22 cellular contexts compared by ENCODE assay signal in the genomic region with DNA sequence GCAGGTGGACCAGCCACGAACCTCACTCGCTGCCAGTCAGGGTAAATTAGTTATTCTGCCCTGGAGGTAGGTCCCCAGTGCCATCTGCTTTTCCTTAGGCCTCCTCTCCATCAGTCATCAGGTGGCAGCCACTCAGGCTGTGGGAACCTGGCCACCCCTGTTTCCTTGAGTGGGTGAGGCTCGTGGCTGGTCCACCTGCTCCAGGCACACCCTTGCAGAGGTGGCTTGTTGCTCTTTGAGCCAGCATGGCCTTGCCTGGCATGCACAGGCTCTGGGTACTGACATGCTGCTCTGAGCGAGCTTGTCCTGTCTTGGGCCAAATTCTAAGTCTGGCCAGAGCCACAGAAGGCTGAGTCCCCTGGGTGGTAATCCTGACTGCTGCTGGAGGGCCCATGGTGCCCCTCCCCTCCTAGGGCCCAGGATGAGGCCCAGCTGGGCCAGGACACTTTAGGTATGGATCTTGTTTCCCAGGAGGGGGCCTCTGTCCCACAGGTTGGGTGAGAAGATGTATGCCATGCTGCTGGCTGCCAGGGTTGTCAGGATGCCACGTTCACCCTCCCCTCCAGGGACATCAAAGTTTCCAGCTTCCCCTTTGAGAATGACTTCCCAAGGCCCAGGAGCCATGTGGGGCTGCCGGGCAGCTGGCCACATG. TPM values are rescaled to one million over a fixed set of nuclear protein-coding genes. Genes with fewer than 3 reads are reported as not detected.
DNase-seq lines count a peak whose midpoint lies in the region; ATAC-seq and TF ChIP-seq lines count a peak whose summit lies in the region.
"Had no signal": no experiment of that assay in that cellular context is flagged by ENCODE, and none has a peak within 500 bp of the region (broad histone marks: within the 10 kb centered on the region; RNA-seq: fewer than 3 reads in every experiment).

No MANE protein-coding gene starts in this region.

- H3K4me2 ChIP-seq in PC-9: no peak overlapping the region
- H3K4me2 ChIP-seq: A549; BLaER1 treated with 17β-estradiol and CSF1 and Interleukin-3, amounts not matched to agents 10 nM and 100 nM had no signal

- H3K9me3 ChIP-seq in right cardiac atrium (ENCODE audit: control insufficient read depth, low read length) (no peaks in the 10 kb centered on the region), spleen (no peaks in the 10 kb centered on the region), PC-9 (ENCODE audit: insufficient read depth, low read depth) (no peaks in the 10 kb centered on the region)
- H3K9me3 ChIP-seq: A549; BE2C; BLaER1 treated with 17β-estradiol and CSF1 and Interleukin-3, amounts not matched to agents 10 nM and 100 nM had no signal

- DNase-seq in Right ventricle myocardium inferior (ENCODE audit: missing footprints): peak; percentile 61
- no peak for DNase-seq in right cardiac atrium
- peak; percentile 78 for DNase-seq in mesenteric fat pad (ENCODE audit: low spot score)
- DNase-seq in spleen: peak; percentile 31
- DNase-seq in PC-9: no peak
- no peak for DNase-seq in stimulated activated naive CD4-positive, alpha-beta T cell treated with Interleukin-2 at 50 U/mL for 16 hours (lab: John Stamatoyannopoulos, UW)
- DNase-seq: 8988T; ACHN; AML-193; BE2C; Calu3; CD4-positive, alpha-beta memory T cell; COR-L47; DMS53; DMS79 treated with DMSO at 0.1 percent for 48 hours; GF-D8; GOT3; H7; HCEC 1CT had no signal

- no peaks in the 10 kb centered on the region for H3K4me1 ChIP-seq in right cardiac atrium (ENCODE audit: control insufficient read depth, insufficient read depth, low read length)
- no peaks in the 10 kb centered on the region for H3K4me1 ChIP-seq in spleen
- no peaks in the 10 kb centered on the region for H3K4me1 ChIP-seq in PC-9 (replicated peaks; ENCODE audit: insufficient read depth)
- H3K4me1 ChIP-seq: A549; BE2C; BLaER1 treated with 17β-estradiol and CSF1 and Interleukin-3, amounts not matched to agents 10 nM and 100 nM had no signal

- TF ChIP-seq POLR2A in spleen (IDR thresholded peaks at IDR 0.05): no peak

- POLR2A ChIA-PET in PC-9 (lab: Charles Lee; ENCODE audit: unreplicated experiment): no interaction called here

- no TSS peak for BruUV-seq in PC-9 (replicated peaks; lab: Mats Ljungman, UMichigan)

- TF ChIP-seq CTCF in spleen (IDR thresholded peaks at IDR 0.05 in 8 of 11, conservative IDR thresholded peaks at IDR 0.05 in 3 of 11): no peak
- TF ChIP-seq CTCF in PC-9 (conservative IDR thresholded peaks at IDR 0.05): no peak

- H3K27me3 ChIP-seq in right cardiac atrium (ENCODE audit: control insufficient read depth, insufficient read depth) (no peaks in the 10 kb centered on the region), spleen (replicated peaks in 1 of 7) (no peaks in the 10 kb centered on the region), PC-9 (ENCODE audit: insufficient read depth, low read depth) (no peaks in the 10 kb centered on the region; the same call in 1 of the 2 replicates)
- H3K27me3 ChIP-seq: BE2C; BLaER1 treated with 17β-estradiol and CSF1 and Interleukin-3, amounts not matched to agents 10 nM and 100 nM had no signal

- no peaks in the 10 kb centered on the region for H3K36me3 ChIP-seq in spleen
- H3K36me3 ChIP-seq in PC-9 (ENCODE audit: low read depth): no peaks in the 10 kb centered on the region
- H3K36me3 ChIP-seq: BE2C; BLaER1 treated with 17β-estradiol and CSF1 and Interleukin-3, amounts not matched to agents 10 nM and 100 nM had no signal

- CTCF ChIA-PET in PC-9 (lab: Charles Lee): no interaction called here

- intact Hi-C loops in Right ventricle myocardium inferior (cut with DNase I) (no loop called here), right cardiac atrium (cut with DNase I) (no loop called here), spleen (cut with DNase I; ENCODE audit: low total_unique reads) (no loop called here), PC-9 (cut with micrococcal nuclease; ENCODE audit: unreplicated experiment) (no loop called here)

- H3K27ac ChIP-seq in right cardiac atrium (ENCODE audit: low read length): no peak overlapping the region
- H3K27ac ChIP-seq in spleen: no peak overlapping the region
- no peak overlapping the region for H3K27ac ChIP-seq in PC-9
- H3K27ac ChIP-seq: A549; BLaER1 treated with 17β-estradiol and CSF1 and Interleukin-3, amounts not matched to agents 10 nM and 100 nM had no signal

- H4K20me1 ChIP-seq in PC-9 (ENCODE audit: insufficient read depth): no peaks in the 10 kb centered on the region
- H4K20me1 ChIP-seq: BLaER1 treated with 17β-estradiol and CSF1 and Interleukin-3, amounts not matched to agents 10 nM and 100 nM had no signal

- no peaks in the 10 kb centered on the region for H3K9me2 ChIP-seq in PC-9 (ENCODE audit: insufficient read depth)

- no peaks in the 10 kb centered on the region for H3F3A ChIP-seq in PC-9 (ENCODE audit: insufficient read depth, low read depth)

- H3K4me3 ChIP-seq in right cardiac atrium (ENCODE audit: low read length) (no peak overlapping the region), spleen (no peak overlapping the region), PC-9 (no peak overlapping the region)
- H3K4me3 ChIP-seq: A549; BLaER1 treated with 17β-estradiol and CSF1 and Interleukin-3, amounts not matched to agents 10 nM and 100 nM had no signal

- ATAC-seq in Right ventricle myocardium inferior (no peak), right cardiac atrium (no peak)
- ATAC-seq: A549 had no signal

- WGBS in right cardiac atrium: 83% methylated on average over 6 of the region's 6 CpGs
- 82 to 86% (median 84%) methylated on average over 6 of the region's 6 CpGs; no CpG with 5 or more reads in 1 of the 5 donors for WGBS in spleen, 5 donors

- no peak overlapping the region for H2AFZ ChIP-seq in PC-9

- no peaks in the 10 kb centered on the region for H3K79me2 ChIP-seq in PC-9 (ENCODE audit: low read depth)

RNA-seq across cellular contexts. Expression of a gene that starts 17.0 kb away (rescaled TPM):
- 4.3 TPM for total RNA-seq in Right ventricle myocardium inferior
- 1 to 10 TPM; 6.9 to 8.2 (median 7.2) TPM for total RNA-seq in right cardiac atrium
- polyA plus RNA-seq in right cardiac atrium: 1.5 TPM
- 6.9 TPM for total RNA-seq in mesenteric fat pad
- 10 to 100 TPM; 13.8 to 28.4 (median 15.6) TPM for total RNA-seq in spleen
- 1 to 10 TPM; 1.1 to 1.5 (median 1.1) TPM for polyA plus RNA-seq in spleen
- total RNA-seq in PC-9 (2021): 8.4 and 10.8 TPM in 2 replicates

RNA-seq across cellular contexts. Expression of a gene that starts 52.5 kb away (rescaled TPM):
- 3.0 TPM for total RNA-seq in Right ventricle myocardium inferior
- total RNA-seq in right cardiac atrium: 1 to 10 TPM; 2.5 to 3.2 (median 2.9) TPM
- 1.1 TPM for polyA plus RNA-seq in right cardiac atrium
- total RNA-seq in mesenteric fat pad: 9.8 TPM
- 10 to 100 TPM; 60.4 to 99.1 (median 72.6) TPM for total RNA-seq in spleen
- 10 to 100 TPM; 30.7 to 54.5 (median 37.6) TPM for polyA plus RNA-seq in spleen
- total RNA-seq in PC-9 (2021): 84.9 and 89.0 TPM in 2 replicates
- total RNA-seq: G401 had no signal

Comparison
In these comparisons a context has a peak if more than half of its experiments do, and no peak if none do; other contexts are left out.
1. DNase-seq: peak in Right ventricle myocardium inferior (single experiment), mesenteric fat pad (single experiment) and spleen (single experiment); none in right cardiac atrium (0 of 3), PC-9 (0 of 2) and stimulated activated naive CD4-positive, alpha-beta T cell treated with Interleukin-2 at 50 U/mL for 16 hours (single experiment).